In genomic region chr2:120394764-120395163, GRCh38 we compare ENCODE assay signal across 16 cellular contexts. TPM values are rescaled to one million over a fixed set of nuclear protein-coding genes. Genes with fewer than 3 reads are reported as not detected.
DNase-seq lines count a peak whose midpoint lies in the region; ATAC-seq and TF ChIP-seq lines count a peak whose summit lies in the region.
"Had no signal": no experiment of that assay in that cellular context is flagged by ENCODE, and none has a peak within 500 bp of the region (broad histone marks: within the 10 kb centered on the region; RNA-seq: fewer than 3 reads in every experiment).

No MANE protein-coding gene starts in this region.

- no peak overlapping the region for H3K4me3 Mint-ChIP-seq in Caco-2 (ENCODE audit: unreplicated experiment)
- no peak overlapping the region for H3K4me3 Mint-ChIP-seq in endodermal cell
- H3K4me3 Mint-ChIP-seq: B cell had no signal

- H3K9me3 Mint-ChIP-seq in Caco-2 (ENCODE audit: unreplicated experiment) (no peaks in the 10 kb centered on the region), endodermal cell (no peaks in the 10 kb centered on the region)

- H3K9me3 ChIP-seq in Caco-2, result no peaks in the 10 kb centered on the region; the same call in 1 of the 2 replicates
- H3K9me3 ChIP-seq in endodermal cell (ENCODE audit: control insufficient read depth, low read length), result no peaks in the 10 kb centered on the region
- H3K9me3 ChIP-seq in SJCRH30 (replicated peaks), result no peaks in the 10 kb centered on the region
- H3K9me3 ChIP-seq: MG63 had no signal

- peaks cover 22% of the 10 kb centered on the region for H3K4me1 Mint-ChIP-seq in Caco-2 (ENCODE audit: low read depth, unreplicated experiment)
- peaks cover 2% of the 10 kb centered on the region for H3K4me1 Mint-ChIP-seq in endodermal cell
- H3K4me1 Mint-ChIP-seq: B cell had no signal

- no peaks in the 10 kb centered on the region for H3K27me3 ChIP-seq in Caco-2 (replicated peaks; ENCODE audit: control insufficient read depth, insufficient read depth, low read length)
- peaks cover 11% of the 10 kb centered on the region for H3K27me3 ChIP-seq in endodermal cell (ENCODE audit: control insufficient read depth, insufficient read depth, low read length, poor library complexity, severe bottlenecking)
- peaks cover 10% of the 10 kb centered on the region; the same call in 1 of the 2 replicates for H3K27me3 ChIP-seq in SJCRH30
- H3K27me3 ChIP-seq: MG63 had no signal

- H3K36me3 ChIP-seq in Caco-2 (ENCODE audit: control insufficient read depth, insufficient read depth, low read length) (no peaks in the 10 kb centered on the region), endodermal cell (ENCODE audit: control insufficient read depth, insufficient read depth, low read length) (no peaks in the 10 kb centered on the region), SJCRH30 (no peaks in the 10 kb centered on the region)
- H3K36me3 ChIP-seq: MG63 had no signal

- no TSS peak for BruUV-seq in Caco-2 (replicated peaks; lab: Mats Ljungman, UMichigan)

- DNase-seq in activated CD8-positive, alpha-beta memory T cell treated with anti-CD3 and anti-CD28 coated beads, Interleukin-2, amount 50 U/mL, for 48 hours, result peak; percentile 22
- no peak for DNase-seq in activated CD8-positive, alpha-beta memory T cell treated with anti-CD3 and anti-CD28 coated beads, Interleukin-2, amount 50 U/mL, for 4 hours
- DNase-seq in Caco-2 (no peak), endodermal cell (peak; percentile 43), sciatic nerve (ENCODE audit: low spot score) (peak; percentile 23), globus pallidus (ENCODE audit: low spot score) (no peak), SJCRH30 (no peak)
- DNase-seq in stimulated activated CD4-positive, alpha-beta T cell treated with anti-CD3 and anti-CD28 coated beads, Interleukin-12 subunit alpha, Interleukin-12 subunit beta, amount 100 ng/mL, for 4 hours, result no peak
- DNase-seq: DMS79, MG63, NCI-H1417, NCI-H187, NCI-H446 treated with DMSO at 0.1 percent for 48 hours, NCI-H526 treated with DMSO at 0.1 percent for 48 hours, OCI-M1 had no signal

- 87 to 93% methylated on average over 5 to 8 of the region's 8 CpGs for WGBS in endodermal cell (ENCODE audit: insufficient coverage in 1 of 2, insufficient read length in 1 of 2), 2 experiments

- no peak for ATAC-seq in sciatic nerve

- H3K27ac ChIP-seq in endodermal cell (ENCODE audit: low read depth, low read length) (no peak overlapping the region), SJCRH30 (no peak overlapping the region)

- peak overlapping the region; percentile 57 for H3K27ac Mint-ChIP-seq in Caco-2 (ENCODE audit: unreplicated experiment)
- H3K27ac Mint-ChIP-seq in endodermal cell, result no peak overlapping the region
- H3K27ac Mint-ChIP-seq: B cell had no signal

- CTCF ChIA-PET in Caco-2 (lab: Charles Lee), result interaction anchor here (1.6 kb wide), 1 partner anchor 9 kb away, joined by 4 read pairs; no protein-coding TSS in a partner anchor

- no peak overlapping the region for H3K9ac ChIP-seq in endodermal cell (ENCODE audit: extremely low read depth, low read length, poor library complexity, severe bottlenecking)

- no peaks in the 10 kb centered on the region for H3K27me3 Mint-ChIP-seq in Caco-2 (ENCODE audit: insufficient read depth, unreplicated experiment)
- peaks cover 15% of the 10 kb centered on the region for H3K27me3 Mint-ChIP-seq in endodermal cell (ENCODE audit: insufficient read depth)

- no peak for TF ChIP-seq CTCF in Caco-2 (IDR thresholded peaks at IDR 0.05; ENCODE audit: insufficient read depth in 1 of 2, low read depth in 1 of 2, low read length in 1 of 2, severe bottlenecking in 1 of 2, unreplicated experiment in 1 of 2)
- no peak for TF ChIP-seq CTCF in endodermal cell (conservative IDR thresholded peaks at IDR 0.05)

- H3K36me3 Mint-ChIP-seq in Caco-2 (ENCODE audit: insufficient read depth, unreplicated experiment) (peaks cover 7% of the 10 kb centered on the region), endodermal cell (ENCODE audit: low read depth) (no peaks in the 10 kb centered on the region)

- H3K4me3 ChIP-seq in Caco-2 (ENCODE audit: low read depth, low read length), result no peak overlapping the region
- H3K4me3 ChIP-seq in endodermal cell (ENCODE audit: low read length), result no peak overlapping the region
- no peak overlapping the region for H3K4me3 ChIP-seq in SJCRH30
- H3K4me3 ChIP-seq: MG63 had no signal

- intact Hi-C loops in Caco-2 (cut with micrococcal nuclease; ENCODE audit: unreplicated experiment), result no loop called here
- intact Hi-C loops in sciatic nerve (cut with DNase I), result no loop called here

- peaks cover 46% of the 10 kb centered on the region for H3K4me1 ChIP-seq in Caco-2
- H3K4me1 ChIP-seq in endodermal cell (ENCODE audit: control insufficient read depth, insufficient read depth, low read length), result no peaks in the 10 kb centered on the region
- no peaks in the 10 kb centered on the region for H3K4me1 ChIP-seq in SJCRH30

- POLR2A ChIA-PET in Caco-2 (lab: Charles Lee), result no interaction called here

RNA-seq across cellular contexts. Expression of gene INHBB, which starts 48.8 kb away (rescaled TPM):
- total RNA-seq in Caco-2 (2022) (28.6 and 28.9 TPM in 2 replicates), endodermal cell (not detected), sciatic nerve (37.4 TPM)
- 0.14 TPM for polyA plus RNA-seq in endodermal cell (2013, experiment 1 of 2)
- 0.17 TPM for polyA plus RNA-seq in endodermal cell (2013, experiment 2 of 2)
- not detected in 2 replicates for total RNA-seq in SJCRH30 (2014; rRNA removed; shearing (Covaris generic))
- total RNA-seq: B cell had no signal

Comparison
In these comparisons a context has a peak if more than half of its experiments do, and no peak if none do; other contexts are left out.
1. DNase-seq: peak in activated CD8-positive, alpha-beta memory T cell treated with anti-CD3 and anti-CD28 coated beads, Interleukin-2, amount 50 U/mL, for 48 hours (single experiment), endodermal cell (single experiment) and sciatic nerve (single experiment); none in activated CD8-positive, alpha-beta memory T cell treated with anti-CD3 and anti-CD28 coated beads, Interleukin-2, amount 50 U/mL, for 4 hours (single experiment), Caco-2 (0 of 2), globus pallidus (single experiment), SJCRH30 (0 of 2) and stimulated activated CD4-positive, alpha-beta T cell treated with anti-CD3 and anti-CD28 coated beads, Interleukin-12 subunit alpha, Interleukin-12 subunit beta, amount 100 ng/mL, for 4 hours (single experiment).
2. RNA of gene INHBB, which starts 48.8 kb away (total RNA-seq): 37.4 TPM in sciatic nerve (single experiment) and 28.6 to 28.9 TPM in Caco-2; not detected in endodermal cell and not detected in SJCRH30; every median in the first group is over 10 times any median in the second.